In genomic region chr16:30941600-30942420, GRCh38 we compare ENCODE assay signal across 8 cellular contexts. TPM values are rescaled to one million over a fixed set of nuclear protein-coding genes. Genes with fewer than 3 reads are reported as not detected.
DNase-seq lines count a peak whose midpoint lies in the region; ATAC-seq and TF ChIP-seq lines count a peak whose summit lies in the region.

No MANE protein-coding gene starts in this region.

- peak; percentile 80 for ATAC-seq in GM21381 (IDR thresholded peaks at IDR 0.05; ENCODE audit: unreplicated experiment)
- peak; percentile 89 for ATAC-seq in RWPE2 (ENCODE audit: low read depth)
- ATAC-seq in HG02840 (IDR thresholded peaks at IDR 0.05; ENCODE audit: low FRiP score, unreplicated experiment): no peak

- H3K4me3 ChIP-seq in HUES6 (ENCODE audit: low read depth, low read length) (peak overlapping the region; percentile 5; the same call in 1 of the 2 replicates), RWPE2 (ENCODE audit: severe bottlenecking) (no peak overlapping the region)

- H3K27ac ChIP-seq in HUES6 (ENCODE audit: low read depth, low read length) (no peak overlapping the region), RWPE2 (ENCODE audit: poor library complexity, severe bottlenecking) (peak overlapping the region; percentile 53)

- peaks cover 56% of the 10 kb centered on the region for H3K36me3 ChIP-seq in HUES6 (ENCODE audit: control insufficient read depth, insufficient read depth, low read length)
- H3K36me3 ChIP-seq in RWPE2 (ENCODE audit: low read depth): peaks cover 45% of the 10 kb centered on the region

- H3K9me3 ChIP-seq in HUES6 (ENCODE audit: control insufficient read depth, insufficient read depth, low read depth, low read length): no peaks in the 10 kb centered on the region
- no peaks in the 10 kb centered on the region for H3K9me3 ChIP-seq in RWPE2 (ENCODE audit: severe bottlenecking)

- peak; percentile 93 for TF ChIP-seq CTCF in RWPE2 (IDR thresholded peaks at IDR 0.05; ENCODE audit: poor library complexity, severe bottlenecking)

- H3K27me3 ChIP-seq in HUES6 (ENCODE audit: control insufficient read depth, insufficient read depth, low read length) (no peaks in the 10 kb centered on the region), RWPE2 (ENCODE audit: insufficient read depth, poor library complexity, severe bottlenecking) (no peaks in the 10 kb centered on the region)

- DNase-seq in DMS79 (lab: John Stamatoyannopoulos, UW): peak; percentile 25
- no peak for DNase-seq in RWPE2 (ENCODE audit: low spot score)
- DNase-seq in activated naive CD4-positive, alpha-beta T cell treated with anti-CD3 and anti-CD28 coated beads, Interleukin-2, amount 50 U/mL, for 16 hours: peak; percentile 63
- DNase-seq in head of caudate nucleus: peak in 41 of 42 donors; percentile 34 to 80 (median 65)
- DNase-seq in posterior vena cava (ENCODE audit: low spot score): peak; percentile 93

- H3K4me1 ChIP-seq in HUES6 (ENCODE audit: control insufficient read depth, insufficient read depth, low read length): peaks cover 14% of the 10 kb centered on the region
- H3K4me1 ChIP-seq in RWPE2 (ENCODE audit: insufficient read depth, poor library complexity, severe bottlenecking): peaks cover 13% of the 10 kb centered on the region

- intact Hi-C loops in head of caudate nucleus (cut with DNase I): no loop called here
- intact Hi-C loops in posterior vena cava (cut with DNase I): no loop called here

- peak overlapping the region; percentile 27 for H3K9ac ChIP-seq in HUES6 (ENCODE audit: low read length)

RNA-seq across cellular contexts. Expression of gene ORAI3, which starts 7.1 kb away (rescaled TPM):
- total RNA-seq in posterior vena cava: 10 to 100 TPM; 11.0 to 17.5 TPM

RNA-seq across cellular contexts. Expression of gene SETD1A, which starts 15.7 kb away (rescaled TPM):
- 10 to 100 TPM; 11.8 to 17.7 TPM for total RNA-seq in posterior vena cava

RNA-seq across cellular contexts. Expression of gene FBXL19, which starts 18.4 kb away (rescaled TPM):
- 10 to 100 TPM; 13.7 to 14.5 TPM for total RNA-seq in posterior vena cava

RNA-seq across cellular contexts. Expression of gene HSD3B7, which starts 43.2 kb away (rescaled TPM):
- 10 to 100 TPM; 38.5 to 39.2 TPM for total RNA-seq in posterior vena cava

RNA-seq across cellular contexts. Expression of gene CTF1, which starts 45.4 kb away (rescaled TPM):
- total RNA-seq in posterior vena cava: 1 to 10 TPM; 5.0 to 5.2 TPM
